Comparison of ENCODE assay signal across 14 cellular contexts in genomic region chr14:90985601-90986242, GRCh38.
DNase-seq lines count a peak whose midpoint lies in the region; ATAC-seq, FAIRE-seq and TF ChIP-seq lines count a peak whose summit lies in the region.
"Had no signal": no experiment of that assay in that cellular context is flagged by ENCODE, and none has a peak within 500 bp of the region (broad histone marks: within the 10 kb centered on the region; RNA-seq: fewer than 3 reads in every experiment).

No MANE protein-coding gene starts in this region.

- ATAC-seq in GM19455 (IDR thresholded peaks at IDR 0.05; ENCODE audit: unreplicated experiment) (peak; percentile 76), HG02885 (IDR thresholded peaks at IDR 0.05; ENCODE audit: poor library complexity, unreplicated experiment) (peak; percentile 76), HG03575 (IDR thresholded peaks at IDR 0.05; ENCODE audit: extremely low read depth, insufficient number of reproducible peaks, low FRiP score, unreplicated experiment) (peak; percentile 71), GM18505 (IDR thresholded peaks at IDR 0.05; ENCODE audit: unreplicated experiment) (no peak), HG03045 (IDR thresholded peaks at IDR 0.05; ENCODE audit: unreplicated experiment) (no peak)

- no peak for TF ChIP-seq POLR2A in GM12891 (IDR thresholded peaks at IDR 0.05; ENCODE audit: low read depth, low read length)
- no peak for TF ChIP-seq POLR2A in GM18505 (IDR thresholded peaks at IDR 0.05; ENCODE audit: borderline replicate concordance, extremely low read depth, insufficient read depth, insufficient read length)

- peak; percentile 5 for FAIRE-seq in GM12891 (lab: Jason Lieb, UNC)
- FAIRE-seq: frontal cortex had no signal

- DNase-seq in GM12891 (ENCODE audit: insufficient read length, low spot score) = no peak
- no peak for DNase-seq in activated T-cell treated with anti-CD3 and anti-CD28 coated beads, Interleukin-2, amount 50 U/mL, for 48 hours
- no peak for DNase-seq in NCI-H2196 treated with DMSO at 0.1 percent for 48 hours (lab: John Stamatoyannopoulos, UW; ENCODE audit: unreplicated experiment)
- DNase-seq: activated gamma-delta T cell, brain microvascular endothelial cell, DMS79 treated with DMSO at 0.1 percent for 48 hours, T-helper 2 cell, uterus had no signal

TF ChIP-seq in GM12891, 5 proteins besides CTCF, POLR2A, EP300 and RAD21:
- TF ChIP-seq TAF1 (IDR thresholded peaks at IDR 0.05; ENCODE audit: low read depth, low read length) = no peak
- no peak for TF ChIP-seq POLR2AphosphoS5 (IDR thresholded peaks at IDR 0.05; ENCODE audit: low read depth, low read length)
- no peak for TF ChIP-seq PAX5 (IDR thresholded peaks at IDR 0.05; ENCODE audit: insufficient read depth, low read length, severe bottlenecking)
- TF ChIP-seq SPI1 (IDR thresholded peaks at IDR 0.05; ENCODE audit: low read depth, low read length) = no peak
- TF ChIP-seq POU2F2 (IDR thresholded peaks at IDR 0.05; ENCODE audit: low read depth, low read length) = no peak

Comparison
In these comparisons a context has a peak if more than half of its experiments do, and no peak if none do; other contexts are left out.
1. ATAC-seq: peak in GM19455 (single experiment), HG02885 (single experiment) and HG03575 (single experiment); none in GM18505 (single experiment) and HG03045 (single experiment).